In the genomic region with DNA sequence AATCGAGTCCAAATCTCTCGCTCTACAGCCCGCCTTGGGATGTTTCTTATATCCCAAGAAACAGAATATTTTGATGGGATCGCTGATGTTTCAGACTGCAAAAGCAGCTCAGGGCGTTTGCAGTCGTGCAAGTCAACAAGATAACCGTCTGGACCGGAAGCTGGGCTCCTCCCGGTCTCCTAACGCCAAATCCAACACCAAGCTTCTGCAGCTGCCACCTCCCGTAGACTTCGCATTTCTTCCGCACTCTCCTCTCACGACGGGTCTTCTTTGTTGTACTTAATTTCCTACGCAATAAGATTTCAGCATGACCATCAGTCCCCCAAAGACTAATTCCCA, we compare ENCODE assay signal across 8 cellular contexts. TPM values are rescaled to one million over a fixed set of nuclear protein-coding genes. Genes with fewer than 3 reads are reported as not detected.
DNase-seq lines count a peak whose midpoint lies in the region; ATAC-seq and TF ChIP-seq lines count a peak whose summit lies in the region.
"Not testable (repeated sequence)": the region's sequence is repeated elsewhere in the genome, so short reads cannot be mapped to it uniquely, and the experiment has no call there.

No MANE protein-coding gene starts in this region.

- H3K4me3 Mint-ChIP-seq in T-cell (peak overlapping the region; percentile 95 to 99 (median 97)), nephron progenitor cell (peak overlapping the region; percentile 99)

- DNase-seq in GM23248, result peak; percentile 56
- DNase-seq in T-cell, result peak in 1 of 34 experiments; percentile 5
- not testable (repeated sequence) for DNase-seq in breast epithelium (ENCODE audit: low spot score in 2 of 2)
- DNase-seq in left ventricle myocardium inferior, result peak; percentile 40
- DNase-seq in nephron progenitor cell, result peak; percentile 15

- not testable (repeated sequence) for H3K4me1 ChIP-seq in GM23248 (ENCODE audit: insufficient read depth); breast epithelium; thymus (ENCODE audit: control insufficient read depth, insufficient read depth, low read length)
- peaks cover 19% of the 10 kb centered on the region for H3K4me1 ChIP-seq in left ventricle myocardium inferior

- not testable (repeated sequence) for TF ChIP-seq POLR2A in GM18505 (IDR thresholded peaks at IDR 0.05; ENCODE audit: borderline replicate concordance, extremely low read depth, insufficient read depth, insufficient read length); breast epithelium (IDR thresholded peaks at IDR 0.05)

- not testable (repeated sequence) for H3K27me3 ChIP-seq in GM23248 (replicated peaks; ENCODE audit: insufficient read depth); breast epithelium; left ventricle myocardium inferior (ENCODE audit: low read depth); thymus (ENCODE audit: control insufficient read depth, insufficient read depth)

- H3K27ac ChIP-seq in GM23248, result peak overlapping the region; percentile 84
- H3K27ac ChIP-seq in breast epithelium, result peak overlapping the region; percentile 80 to 84
- H3K27ac ChIP-seq in left ventricle myocardium inferior (replicated peaks), result peak overlapping the region; percentile 93
- peak overlapping the region; percentile 67 for H3K27ac ChIP-seq in thymus (ENCODE audit: low read depth)

- H4K20me1 ChIP-seq in GM23248 (ENCODE audit: insufficient read depth), result not testable (repeated sequence)

- intact Hi-C loops in breast epithelium (cut with DNase I; ENCODE audit: low total_unique reads); left ventricle myocardium inferior (cut with micrococcal nuclease): not testable (repeated sequence)

- not testable (repeated sequence) for H3K9me2 ChIP-seq in GM23248 (ENCODE audit: insufficient read depth)

- CTCF ChIA-PET in T-cell (lab: Charles Lee), result not testable (repeated sequence)

- not testable (repeated sequence) for TF ChIP-seq CTCF in breast epithelium (IDR thresholded peaks at IDR 0.05); left ventricle myocardium inferior (IDR thresholded peaks at IDR 0.05; ENCODE audit: borderline replicate concordance); nephron progenitor cell (IDR thresholded peaks at IDR 0.05)

- H3K9me3 ChIP-seq in GM23248 (ENCODE audit: low read depth); breast epithelium; left ventricle myocardium inferior (replicated peaks); thymus (ENCODE audit: control insufficient read depth): not testable (repeated sequence)

- H3K4me1 Mint-ChIP-seq in T-cell (peaks cover 17 to 28% (median 18%) of the 10 kb centered on the region in 3 donors), nephron progenitor cell (peaks cover 27% of the 10 kb centered on the region)

- peak overlapping the region; percentile 80 for H3K4me2 ChIP-seq in GM23248 (ENCODE audit: unreplicated experiment)

- H3K4me3 ChIP-seq in GM23248 (peak overlapping the region; percentile 96), breast epithelium (peak overlapping the region; percentile 45 to 70 (median 54)), left ventricle myocardium inferior (peak overlapping the region; percentile 71), thymus (ENCODE audit: low read length) (peak overlapping the region; percentile 50)

- peaks cover 15% of the 10 kb centered on the region for H3F3A ChIP-seq in GM23248 (ENCODE audit: insufficient read depth)

- H3K27ac Mint-ChIP-seq in T-cell (peak overlapping the region; percentile 91 to 92), nephron progenitor cell (peak overlapping the region; percentile 98)

- H3K27me3 Mint-ChIP-seq in T-cell; nephron progenitor cell (ENCODE audit: low read depth, poor library complexity): not testable (repeated sequence)

- ATAC-seq in GM18505 (IDR thresholded peaks at IDR 0.05; ENCODE audit: unreplicated experiment) (peak; percentile 15), HG03354 (IDR thresholded peaks at IDR 0.05; ENCODE audit: poor library complexity, severe bottlenecking, unreplicated experiment) (peak; percentile 33), T-cell (replicated peaks in 1 of 4) (peak; percentile 16 to 21 (median 18))

- peaks cover 45% of the 10 kb centered on the region for H3K79me2 ChIP-seq in GM23248 (ENCODE audit: insufficient read depth)

- H3K36me3 ChIP-seq in GM23248 (ENCODE audit: low read depth); breast epithelium; left ventricle myocardium inferior; thymus (ENCODE audit: control insufficient read depth, insufficient read depth): not testable (repeated sequence)

- in situ Hi-C loops in GM23248 (cut with MboI), result loop anchor here (25.0 kb wide), 1 partner anchor 1977 kb away; the partner anchor contains the start of gene ARHGAP11B

- 0 to 1% methylated on average over 13 of the region's 16 CpGs for WGBS in GM23248 (ENCODE audit: low coverage in 1 of 2, low lambda C conversion rate in 2 of 2, missing lambda C conversion rate in 2 of 2), 2 experiments
- WGBS in thymus, result 0% methylated on average over 11 of the region's 16 CpGs

- peak overlapping the region; percentile 84 for H2AFZ ChIP-seq in GM23248

- not testable (repeated sequence) for H3K9me3 Mint-ChIP-seq in T-cell, nephron progenitor cell

- POLR2A ChIA-PET in T-cell (lab: Charles Lee), result not testable (repeated sequence)

- peak overlapping the region; percentile 93 for H3K9ac ChIP-seq in GM23248

- H3K36me3 Mint-ChIP-seq in T-cell; nephron progenitor cell (ENCODE audit: low read depth): not testable (repeated sequence)

RNA-seq across cellular contexts. Expression of gene ARHGAP11A, which starts 0.6 kb away (rescaled TPM):
- total RNA-seq in GM23248 (2014; rRNA removed; shearing (Covaris generic)), result 13.2 and 18.5 TPM in 2 replicates
- polyA plus RNA-seq in GM23248 (2016; fragmentation: Nextera tagmentation; extraction: Ambion mirVana), result 11.9 and 13.0 TPM in 2 replicates
- total RNA-seq in T-cell, result 1 to 10 TPM; 4.5 to 6.8 (median 6.2) TPM
- 1 to 10 TPM; 1.8 to 2.9 (median 2.0) TPM for total RNA-seq in breast epithelium
- total RNA-seq in left ventricle myocardium inferior, result 2.5 TPM
- 4.4 TPM for polyA plus RNA-seq in thymus

RNA-seq across cellular contexts. Expression of gene GOLGA8N, which starts 21.4 kb away (rescaled TPM):
- total RNA-seq in GM23248 (2014; rRNA removed; shearing (Covaris generic)), result 0.63 and 0.65 TPM in 2 replicates
- polyA plus RNA-seq in GM23248 (2016; fragmentation: Nextera tagmentation; extraction: Ambion mirVana) (0.35 and 0.39 TPM in 2 replicates), thymus (13.8 TPM)
- total RNA-seq in T-cell (10 to 100 TPM in 2 of 5 donors, 1 to 10 TPM in 3; 7.6 to 18.1 (median 9.6) TPM), breast epithelium (10 to 100 TPM in 2 of 3 donors, 1 to 10 TPM in 1; 9.4 to 13.9 (median 12.1) TPM), left ventricle myocardium inferior (10.9 TPM)

RNA-seq across cellular contexts. Expression of gene SCG5, which starts 26.8 kb away (rescaled TPM):
- total RNA-seq in GM23248 (2014; rRNA removed; shearing (Covaris generic)), result 16.2 and 26.1 TPM in 2 replicates
- polyA plus RNA-seq in GM23248 (2016; fragmentation: Nextera tagmentation; extraction: Ambion mirVana) (19.5 and 20.5 TPM in 2 replicates), thymus (3.4 TPM)
- total RNA-seq in T-cell (not detected), breast epithelium (10 to 100 TPM in 1 of 3 donors, 1 to 10 TPM in 1, not detected in 1; 5.0 to 11.1 TPM), left ventricle myocardium inferior (not detected)
